In the genomic region with DNA sequence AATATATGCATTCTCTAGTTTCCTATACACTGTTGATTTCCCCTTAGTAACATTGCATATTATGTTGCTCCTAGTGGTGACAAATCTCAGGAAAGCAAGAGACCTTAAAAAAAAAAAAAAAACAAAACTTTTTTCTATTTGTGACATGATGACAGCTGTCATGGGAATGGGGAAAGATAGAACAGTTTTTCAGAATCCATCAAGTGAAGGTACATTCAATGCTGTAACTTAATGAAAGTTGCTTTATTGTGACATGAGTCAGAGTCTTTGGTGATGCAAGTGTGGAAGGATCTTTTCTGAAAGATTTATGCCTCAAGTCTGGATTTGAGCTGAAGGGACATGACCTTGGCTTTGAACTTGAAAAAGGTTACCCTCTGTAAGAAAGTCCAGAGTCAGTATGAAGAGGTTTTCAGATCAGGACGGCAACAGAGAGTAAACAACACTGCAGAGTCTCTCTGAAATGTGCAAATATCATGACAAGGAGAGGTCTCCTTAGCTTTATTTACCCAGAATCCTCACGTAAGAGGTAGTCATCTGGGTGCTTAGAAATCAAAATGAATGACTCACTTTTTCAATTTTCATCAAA, we compare ENCODE assay signal across 20 cellular contexts.
A peak's percentile ranks its signal among the peaks of the same experiment; 100 is the strongest.
DNase-seq lines count a peak whose midpoint lies in the region; ATAC-seq and FAIRE-seq lines count a peak whose summit lies in the region.
"Had no signal": no experiment of that assay in that cellular context is flagged by ENCODE, and none has a peak within 500 bp of the region (broad histone marks: within the 10 kb centered on the region; RNA-seq: fewer than 3 reads in every experiment).

No MANE protein-coding gene starts in this region.

- ATAC-seq in GM18502 (IDR thresholded peaks at IDR 0.05; ENCODE audit: poor library complexity, unreplicated experiment) = no peak
- ATAC-seq: HCT116, HepG2, PC-3 had no signal

- H3K27me3 Mint-ChIP-seq in activated naive CD4-positive, alpha-beta T cell treated with anti-CD3 and anti-CD28 coated beads, Interleukin-2, amount 10 ng/mL, durations not matched to agents 7 days and 5 days = no peaks in the 10 kb centered on the region
- peaks cover 2% of the 10 kb centered on the region for H3K27me3 Mint-ChIP-seq in activated naive CD4-positive, alpha-beta T cell treated with anti-CD3 and anti-CD28 coated beads for 36 hours (ENCODE audit: low read depth)
- H3K27me3 Mint-ChIP-seq in T-helper 2 cell treated with Interferon-gamma antibody and Interleukin-4, amounts not matched to agents 5 μg/mL and 100 μg/mL, for 36 hours (ENCODE audit: low read depth) = no peaks in the 10 kb centered on the region

- H3K4me1 Mint-ChIP-seq in activated naive CD4-positive, alpha-beta T cell treated with anti-CD3 and anti-CD28 coated beads, Interleukin-2, amount 10 ng/mL, durations not matched to agents 7 days and 5 days = no peaks in the 10 kb centered on the region
- H3K4me1 Mint-ChIP-seq in activated naive CD4-positive, alpha-beta T cell treated with anti-CD3 and anti-CD28 coated beads for 36 hours (ENCODE audit: low read depth) = no peaks in the 10 kb centered on the region
- no peaks in the 10 kb centered on the region for H3K4me1 Mint-ChIP-seq in T-helper 2 cell treated with Interferon-gamma antibody and Interleukin-4, amounts not matched to agents 5 μg/mL and 100 μg/mL, for 36 hours (ENCODE audit: low read depth)

- no peak overlapping the region for H3K4me3 Mint-ChIP-seq in activated naive CD4-positive, alpha-beta T cell treated with anti-CD3 and anti-CD28 coated beads, Interleukin-2, amount 10 ng/mL, durations not matched to agents 7 days and 5 days
- H3K4me3 Mint-ChIP-seq in activated naive CD4-positive, alpha-beta T cell treated with anti-CD3 and anti-CD28 coated beads for 36 hours = no peak overlapping the region
- H3K4me3 Mint-ChIP-seq in T-helper 2 cell treated with Interferon-gamma antibody and Interleukin-4, amounts not matched to agents 5 μg/mL and 100 μg/mL, for 36 hours = no peak overlapping the region

- peak; percentile 21 for FAIRE-seq in islet of Langerhans (lab: Jason Lieb, UNC)
- FAIRE-seq: GM19239, HepG2 had no signal

- peak overlapping the region; percentile 19 for H3K27ac Mint-ChIP-seq in activated naive CD4-positive, alpha-beta T cell treated with anti-CD3 and anti-CD28 coated beads, Interleukin-2, amount 10 ng/mL, durations not matched to agents 7 days and 5 days
- no peak overlapping the region for H3K27ac Mint-ChIP-seq in activated naive CD4-positive, alpha-beta T cell treated with anti-CD3 and anti-CD28 coated beads for 36 hours
- H3K27ac Mint-ChIP-seq in T-helper 2 cell treated with Interferon-gamma antibody and Interleukin-4, amounts not matched to agents 5 μg/mL and 100 μg/mL, for 36 hours = no peak overlapping the region

- no peak for DNase-seq in activated naive CD4-positive, alpha-beta T cell treated with anti-CD3 and anti-CD28 coated beads, Interleukin-2, amount 10 ng/mL, durations not matched to agents 7 days and 5 days
- DNase-seq in activated naive CD4-positive, alpha-beta T cell treated with anti-CD3 and anti-CD28 coated beads for 36 hours = no peak
- DNase-seq in MV-4-11 (lab: John Stamatoyannopoulos, UW) = peak; percentile 64
- DNase-seq in NOMO-1 treated with dmso at 0.1 percent for 144 hours (lab: John Stamatoyannopoulos, UW; ENCODE audit: unreplicated experiment) = no peak
- DNase-seq in NCI-H82 treated with DMSO at 0.1 percent for 48 hours (lab: John Stamatoyannopoulos, UW; ENCODE audit: unreplicated experiment) = no peak
- no peak for DNase-seq in T-helper 2 cell treated with Interferon-gamma antibody and Interleukin-4, amounts not matched to agents 5 μg/mL and 100 μg/mL, for 36 hours (ENCODE audit: low spot score)
- DNase-seq: DMS153, Karpas-422, NCI-H1694 treated with DMSO at 0.1 percent for 48 hours, NCI-H2081, NCI-H345, NCI-H510A treated with DMSO at 0.1 percent for 48 hours, PC-3, SK-N-SH, SW 1271 had no signal

- CTCF ChIA-PET in activated naive CD4-positive, alpha-beta T cell treated with anti-CD3 and anti-CD28 coated beads, Interleukin-2, amount 10 ng/mL, durations not matched to agents 7 days and 5 days (lab: Charles Lee) = no interaction called here
- CTCF ChIA-PET in activated naive CD4-positive, alpha-beta T cell treated with anti-CD3 and anti-CD28 coated beads for 36 hours (lab: Charles Lee) = interaction anchor here (0.6 kb wide), 1 partner anchor 18 kb away, joined by 4 read pairs; no protein-coding TSS in a partner anchor

- H3K36me3 Mint-ChIP-seq in activated naive CD4-positive, alpha-beta T cell treated with anti-CD3 and anti-CD28 coated beads, Interleukin-2, amount 10 ng/mL, durations not matched to agents 7 days and 5 days = no peaks in the 10 kb centered on the region
- no peaks in the 10 kb centered on the region for H3K36me3 Mint-ChIP-seq in activated naive CD4-positive, alpha-beta T cell treated with anti-CD3 and anti-CD28 coated beads for 36 hours (ENCODE audit: low read depth)
- H3K36me3 Mint-ChIP-seq in T-helper 2 cell treated with Interferon-gamma antibody and Interleukin-4, amounts not matched to agents 5 μg/mL and 100 μg/mL, for 36 hours (ENCODE audit: low read depth) = no peaks in the 10 kb centered on the region

- H3K9me3 Mint-ChIP-seq in activated naive CD4-positive, alpha-beta T cell treated with anti-CD3 and anti-CD28 coated beads, Interleukin-2, amount 10 ng/mL, durations not matched to agents 7 days and 5 days = no peaks in the 10 kb centered on the region
- no peaks in the 10 kb centered on the region for H3K9me3 Mint-ChIP-seq in activated naive CD4-positive, alpha-beta T cell treated with anti-CD3 and anti-CD28 coated beads for 36 hours
- H3K9me3 Mint-ChIP-seq in T-helper 2 cell treated with Interferon-gamma antibody and Interleukin-4, amounts not matched to agents 5 μg/mL and 100 μg/mL, for 36 hours = no peaks in the 10 kb centered on the region

- intact Hi-C loops in activated naive CD4-positive, alpha-beta T cell treated with anti-CD3 and anti-CD28 coated beads for 36 hours (cut with micrococcal nuclease) = no loop called here
